ENCODE assay signal across 1 cellular context in the genomic region with DNA sequence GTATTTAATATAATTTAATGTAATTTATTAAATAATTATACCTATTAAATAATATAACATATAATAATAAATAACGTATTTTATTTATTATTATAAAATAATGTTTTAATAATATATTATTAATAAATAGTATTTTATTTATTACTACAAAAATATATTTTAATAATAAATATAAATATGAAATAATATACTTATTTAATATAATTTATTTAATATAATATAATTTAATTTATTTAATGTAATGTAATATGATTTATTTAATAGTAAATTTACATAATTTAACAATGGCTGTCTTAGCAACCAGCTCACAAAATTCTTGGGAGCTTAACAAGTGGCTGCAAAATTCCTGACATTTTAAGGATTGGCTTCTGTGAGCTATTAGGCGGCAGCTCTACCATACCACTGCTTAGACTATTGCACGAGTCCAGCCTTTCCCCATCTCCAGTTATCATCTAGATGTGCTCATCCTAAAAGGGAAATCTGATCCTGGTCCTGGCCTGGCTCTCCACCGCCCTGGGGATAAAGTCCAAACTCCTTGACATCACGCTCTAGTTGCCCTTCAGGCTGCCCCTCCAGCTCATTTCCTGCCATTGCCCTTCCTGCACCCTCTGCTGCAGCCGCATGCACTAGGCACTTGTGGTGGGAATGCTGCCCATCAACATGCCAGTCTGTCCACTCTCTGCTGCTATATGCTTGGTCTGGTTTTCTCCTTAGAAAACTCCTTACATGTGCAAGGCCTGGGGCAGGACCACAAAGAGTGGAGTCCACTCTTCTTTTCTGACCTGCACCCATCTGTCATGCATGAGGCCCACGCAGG.
TF ChIP-seq lines count a peak whose summit lies in the region.

No MANE protein-coding gene starts in this region.

TF ChIP-seq in HepG2, 621 proteins besides CTCF, POLR2A, EP300 and RAD21 (continued from another document and continues in another):
- TF ChIP-seq, protein P1, sequence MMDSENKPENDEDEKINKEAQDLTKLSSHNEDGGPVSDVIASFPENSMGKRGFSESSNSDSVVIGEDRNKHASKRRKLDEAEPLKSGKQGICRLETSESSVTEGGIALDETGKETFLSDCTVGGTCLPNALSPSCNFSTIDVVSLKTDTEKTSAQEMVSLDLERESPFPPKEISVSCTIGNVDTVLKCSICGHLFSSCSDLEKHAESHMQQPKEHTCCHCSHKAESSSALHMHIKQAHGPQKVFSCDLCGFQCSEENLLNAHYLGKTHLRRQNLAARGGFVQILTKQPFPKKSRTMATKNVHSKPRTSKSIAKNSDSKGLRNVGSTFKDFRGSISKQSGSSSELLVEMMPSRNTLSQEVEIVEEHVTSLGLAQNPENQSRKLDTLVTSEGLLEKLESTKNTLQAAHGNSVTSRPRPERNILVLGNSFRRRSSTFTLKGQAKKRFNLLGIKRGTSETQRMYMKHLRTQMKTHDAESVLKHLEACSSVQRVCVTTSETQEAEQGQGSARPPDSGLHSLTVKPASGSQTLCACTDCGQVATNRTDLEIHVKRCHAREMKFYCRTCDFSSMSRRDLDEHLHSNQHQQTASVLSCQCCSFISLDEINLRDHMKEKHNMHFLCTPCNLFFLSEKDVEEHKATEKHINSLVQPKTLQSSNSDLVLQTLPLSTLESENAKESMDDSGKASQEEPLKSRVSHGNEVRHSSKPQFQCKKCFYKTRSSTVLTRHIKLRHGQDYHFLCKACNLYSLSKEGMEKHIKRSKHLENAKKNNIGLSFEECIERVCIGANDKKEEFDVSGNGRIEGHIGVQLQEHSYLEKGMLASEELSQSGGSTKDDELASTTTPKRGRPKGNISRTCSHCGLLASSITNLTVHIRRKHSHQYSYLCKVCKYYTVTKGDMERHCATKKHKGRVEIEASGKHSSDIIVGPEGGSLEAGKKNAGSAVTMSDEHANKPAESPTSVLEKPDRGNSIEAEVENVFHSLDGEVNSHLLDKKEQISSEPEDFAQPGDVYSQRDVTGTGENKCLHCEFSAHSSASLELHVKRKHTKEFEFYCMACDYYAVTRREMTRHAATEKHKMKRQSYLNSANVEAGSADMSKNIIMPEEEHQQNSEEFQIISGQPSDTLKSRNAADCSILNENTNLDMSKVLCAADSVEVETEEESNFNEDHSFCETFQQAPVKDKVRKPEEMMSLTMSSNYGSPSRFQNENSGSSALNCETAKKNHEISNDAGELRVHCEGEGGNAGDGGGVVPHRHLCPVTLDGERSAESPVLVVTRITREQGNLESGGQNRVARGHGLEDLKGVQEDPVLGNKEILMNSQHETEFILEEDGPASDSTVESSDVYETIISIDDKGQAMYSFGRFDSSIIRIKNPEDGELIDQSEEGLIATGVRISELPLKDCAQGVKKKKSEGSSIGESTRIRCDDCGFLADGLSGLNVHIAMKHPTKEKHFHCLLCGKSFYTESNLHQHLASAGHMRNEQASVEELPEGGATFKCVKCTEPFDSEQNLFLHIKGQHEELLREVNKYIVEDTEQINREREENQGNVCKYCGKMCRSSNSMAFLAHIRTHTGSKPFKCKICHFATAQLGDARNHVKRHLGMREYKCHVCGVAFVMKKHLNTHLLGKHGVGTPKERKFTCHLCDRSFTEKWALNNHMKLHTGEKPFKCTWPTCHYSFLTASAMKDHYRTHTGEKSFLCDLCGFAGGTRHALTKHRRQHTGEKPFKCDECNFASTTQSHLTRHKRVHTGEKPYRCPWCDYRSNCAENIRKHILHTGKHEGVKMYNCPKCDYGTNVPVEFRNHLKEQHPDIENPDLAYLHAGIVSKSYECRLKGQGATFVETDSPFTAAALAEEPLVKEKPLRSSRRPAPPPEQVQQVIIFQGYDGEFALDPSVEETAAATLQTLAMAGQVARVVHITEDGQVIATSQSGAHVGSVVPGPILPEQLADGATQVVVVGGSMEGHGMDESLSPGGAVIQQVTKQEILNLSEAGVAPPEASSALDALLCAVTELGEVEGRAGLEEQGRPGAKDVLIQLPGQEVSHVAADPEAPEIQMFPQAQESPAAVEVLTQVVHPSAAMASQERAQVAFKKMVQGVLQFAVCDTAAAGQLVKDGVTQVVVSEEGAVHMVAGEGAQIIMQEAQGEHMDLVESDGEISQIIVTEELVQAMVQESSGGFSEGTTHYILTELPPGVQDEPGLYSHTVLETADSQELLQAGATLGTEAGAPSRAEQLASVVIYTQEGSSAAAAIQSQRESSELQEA (CRISPR knock-in tag; IDR thresholded peaks at IDR 0.05; ENCODE audit: not compliant biosample characterization), result peak; percentile 35
- peak; percentile 95 for TF ChIP-seq SIX4 (CRISPR knock-in tag; IDR thresholded peaks at IDR 0.05)
- 0 out of 2 replicates have a peak, but pooled peaks have one; percentile 35 for TF ChIP-seq KDM1A (CRISPR knock-in tag; IDR thresholded peaks at IDR 0.05)
- TF ChIP-seq, protein P2, sequence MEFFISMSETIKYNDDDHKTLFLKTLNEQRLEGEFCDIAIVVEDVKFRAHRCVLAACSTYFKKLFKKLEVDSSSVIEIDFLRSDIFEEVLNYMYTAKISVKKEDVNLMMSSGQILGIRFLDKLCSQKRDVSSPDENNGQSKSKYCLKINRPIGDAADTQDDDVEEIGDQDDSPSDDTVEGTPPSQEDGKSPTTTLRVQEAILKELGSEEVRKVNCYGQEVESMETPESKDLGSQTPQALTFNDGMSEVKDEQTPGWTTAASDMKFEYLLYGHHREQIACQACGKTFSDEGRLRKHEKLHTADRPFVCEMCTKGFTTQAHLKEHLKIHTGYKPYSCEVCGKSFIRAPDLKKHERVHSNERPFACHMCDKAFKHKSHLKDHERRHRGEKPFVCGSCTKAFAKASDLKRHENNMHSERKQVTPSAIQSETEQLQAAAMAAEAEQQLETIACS (CRISPR knock-in tag; IDR thresholded peaks at IDR 0.05), result no peak
- no peak; the same call in 1 of the 2 replicates for TF ChIP-seq ZNF598 (CRISPR knock-in tag; IDR thresholded peaks at IDR 0.05; ENCODE audit: borderline replicate concordance)
- TF ChIP-seq AKAP8 (CRISPR knock-in tag; IDR thresholded peaks at IDR 0.05), result no peak
- TF ChIP-seq ZNF563 (CRISPR knock-in tag; IDR thresholded peaks at IDR 0.05), result no peak
- TF ChIP-seq JUN (CRISPR knock-in tag; IDR thresholded peaks at IDR 0.05), result no peak
- peak; percentile 57; the same call in 1 of the 2 replicates for TF ChIP-seq ZFP36L1 (CRISPR knock-in tag; IDR thresholded peaks at IDR 0.05)
- no peak for TF ChIP-seq ZFP62 (CRISPR knock-in tag; IDR thresholded peaks at IDR 0.05)
- no peak for TF ChIP-seq ZNF766 (CRISPR knock-in tag; IDR thresholded peaks at IDR 0.05; ENCODE audit: borderline replicate concordance)
- no peak for TF ChIP-seq HOXD1 (CRISPR knock-in tag; IDR thresholded peaks at IDR 0.05)
- TF ChIP-seq, protein P3, sequence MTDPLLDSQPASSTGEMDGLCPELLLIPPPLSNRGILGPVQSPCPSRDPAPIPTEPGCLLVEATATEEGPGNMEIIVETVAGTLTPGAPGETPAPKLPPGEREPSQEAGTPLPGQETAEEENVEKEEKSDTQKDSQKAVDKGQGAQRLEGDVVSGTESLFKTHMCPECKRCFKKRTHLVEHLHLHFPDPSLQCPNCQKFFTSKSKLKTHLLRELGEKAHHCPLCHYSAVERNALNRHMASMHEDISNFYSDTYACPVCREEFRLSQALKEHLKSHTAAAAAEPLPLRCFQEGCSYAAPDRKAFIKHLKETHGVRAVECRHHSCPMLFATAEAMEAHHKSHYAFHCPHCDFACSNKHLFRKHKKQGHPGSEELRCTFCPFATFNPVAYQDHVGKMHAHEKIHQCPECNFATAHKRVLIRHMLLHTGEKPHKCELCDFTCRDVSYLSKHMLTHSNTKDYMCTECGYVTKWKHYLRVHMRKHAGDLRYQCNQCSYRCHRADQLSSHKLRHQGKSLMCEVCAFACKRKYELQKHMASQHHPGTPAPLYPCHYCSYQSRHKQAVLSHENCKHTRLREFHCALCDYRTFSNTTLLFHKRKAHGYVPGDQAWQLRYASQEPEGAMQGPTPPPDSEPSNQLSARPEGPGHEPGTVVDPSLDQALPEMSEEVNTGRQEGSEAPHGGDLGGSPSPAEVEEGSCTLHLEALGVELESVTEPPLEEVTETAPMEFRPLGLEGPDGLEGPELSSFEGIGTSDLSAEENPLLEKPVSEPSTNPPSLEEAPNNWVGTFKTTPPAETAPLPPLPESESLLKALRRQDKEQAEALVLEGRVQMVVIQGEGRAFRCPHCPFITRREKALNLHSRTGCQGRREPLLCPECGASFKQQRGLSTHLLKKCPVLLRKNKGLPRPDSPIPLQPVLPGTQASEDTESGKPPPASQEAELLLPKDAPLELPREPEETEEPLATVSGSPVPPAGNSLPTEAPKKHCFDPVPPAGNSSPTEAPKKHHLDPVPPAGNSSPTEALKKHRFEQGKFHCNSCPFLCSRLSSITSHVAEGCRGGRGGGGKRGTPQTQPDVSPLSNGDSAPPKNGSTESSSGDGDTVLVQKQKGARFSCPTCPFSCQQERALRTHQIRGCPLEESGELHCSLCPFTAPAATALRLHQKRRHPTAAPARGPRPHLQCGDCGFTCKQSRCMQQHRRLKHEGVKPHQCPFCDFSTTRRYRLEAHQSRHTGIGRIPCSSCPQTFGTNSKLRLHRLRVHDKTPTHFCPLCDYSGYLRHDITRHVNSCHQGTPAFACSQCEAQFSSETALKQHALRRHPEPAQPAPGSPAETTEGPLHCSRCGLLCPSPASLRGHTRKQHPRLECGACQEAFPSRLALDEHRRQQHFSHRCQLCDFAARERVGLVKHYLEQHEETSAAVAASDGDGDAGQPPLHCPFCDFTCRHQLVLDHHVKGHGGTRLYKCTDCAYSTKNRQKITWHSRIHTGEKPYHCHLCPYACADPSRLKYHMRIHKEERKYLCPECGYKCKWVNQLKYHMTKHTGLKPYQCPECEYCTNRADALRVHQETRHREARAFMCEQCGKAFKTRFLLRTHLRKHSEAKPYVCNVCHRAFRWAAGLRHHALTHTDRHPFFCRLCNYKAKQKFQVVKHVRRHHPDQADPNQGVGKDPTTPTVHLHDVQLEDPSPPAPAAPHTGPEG (CRISPR knock-in tag; IDR thresholded peaks at IDR 0.05), result no peak
- TF ChIP-seq JARID2 (CRISPR knock-in tag; IDR thresholded peaks at IDR 0.05; ENCODE audit: insufficient replicate concordance), result no peak
- TF ChIP-seq ZNF354B (CRISPR knock-in tag; IDR thresholded peaks at IDR 0.05), result no peak
- no peak for TF ChIP-seq ZNF782 (CRISPR knock-in tag; IDR thresholded peaks at IDR 0.05; ENCODE audit: borderline replicate concordance)
- TF ChIP-seq, protein P4, sequence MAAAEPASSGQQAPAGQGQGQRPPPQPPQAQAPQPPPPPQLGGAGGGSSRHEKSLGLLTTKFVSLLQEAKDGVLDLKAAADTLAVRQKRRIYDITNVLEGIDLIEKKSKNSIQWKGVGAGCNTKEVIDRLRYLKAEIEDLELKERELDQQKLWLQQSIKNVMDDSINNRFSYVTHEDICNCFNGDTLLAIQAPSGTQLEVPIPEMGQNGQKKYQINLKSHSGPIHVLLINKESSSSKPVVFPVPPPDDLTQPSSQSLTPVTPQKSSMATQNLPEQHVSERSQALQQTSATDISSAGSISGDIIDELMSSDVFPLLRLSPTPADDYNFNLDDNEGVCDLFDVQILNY (CRISPR knock-in tag; conservative IDR thresholded peaks at IDR 0.05), result no peak
- no peak for TF ChIP-seq ZNF441 (CRISPR knock-in tag; IDR thresholded peaks at IDR 0.05; ENCODE audit: borderline replicate concordance)
- TF ChIP-seq, protein P5, sequence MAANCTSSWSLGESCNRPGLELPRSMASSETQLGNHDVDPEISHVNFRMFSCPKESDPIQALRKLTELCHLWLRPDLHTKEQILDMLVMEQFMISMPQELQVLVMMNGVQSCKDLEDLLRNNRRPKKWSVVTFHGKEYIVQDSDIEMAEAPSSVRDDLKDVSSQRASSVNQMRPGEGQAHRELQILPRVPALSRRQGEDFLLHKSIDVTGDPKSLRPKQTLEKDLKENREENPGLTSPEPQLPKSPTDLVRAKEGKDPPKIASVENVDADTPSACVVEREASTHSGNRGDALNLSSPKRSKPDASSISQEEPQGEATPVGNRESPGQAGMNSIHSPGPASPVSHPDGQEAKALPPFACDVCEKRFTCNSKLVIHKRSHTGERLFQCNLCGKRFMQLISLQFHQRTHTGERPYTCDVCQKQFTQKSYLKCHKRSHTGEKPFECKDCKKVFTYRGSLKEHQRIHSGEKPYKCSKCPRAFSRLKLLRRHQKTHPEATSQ (CRISPR knock-in tag; IDR thresholded peaks at IDR 0.05; ENCODE audit: borderline replicate concordance), result no peak
- TF ChIP-seq, protein P6, sequence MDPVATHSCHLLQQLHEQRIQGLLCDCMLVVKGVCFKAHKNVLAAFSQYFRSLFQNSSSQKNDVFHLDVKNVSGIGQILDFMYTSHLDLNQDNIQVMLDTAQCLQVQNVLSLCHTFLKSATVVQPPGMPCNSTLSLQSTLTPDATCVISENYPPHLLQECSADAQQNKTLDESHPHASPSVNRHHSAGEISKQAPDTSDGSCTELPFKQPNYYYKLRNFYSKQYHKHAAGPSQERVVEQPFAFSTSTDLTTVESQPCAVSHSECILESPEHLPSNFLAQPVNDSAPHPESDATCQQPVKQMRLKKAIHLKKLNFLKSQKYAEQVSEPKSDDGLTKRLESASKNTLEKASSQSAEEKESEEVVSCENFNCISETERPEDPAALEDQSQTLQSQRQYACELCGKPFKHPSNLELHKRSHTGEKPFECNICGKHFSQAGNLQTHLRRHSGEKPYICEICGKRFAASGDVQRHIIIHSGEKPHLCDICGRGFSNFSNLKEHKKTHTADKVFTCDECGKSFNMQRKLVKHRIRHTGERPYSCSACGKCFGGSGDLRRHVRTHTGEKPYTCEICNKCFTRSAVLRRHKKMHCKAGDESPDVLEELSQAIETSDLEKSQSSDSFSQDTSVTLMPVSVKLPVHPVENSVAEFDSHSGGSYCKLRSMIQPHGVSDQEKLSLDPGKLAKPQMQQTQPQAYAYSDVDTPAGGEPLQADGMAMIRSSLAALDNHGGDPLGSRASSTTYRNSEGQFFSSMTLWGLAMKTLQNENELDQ (CRISPR knock-in tag; IDR thresholded peaks at IDR 0.05; ENCODE audit: borderline replicate concordance), result no peak
- no peak for TF ChIP-seq ZSCAN30 (CRISPR knock-in tag; IDR thresholded peaks at IDR 0.05)
- TF ChIP-seq RARG (CRISPR knock-in tag; IDR thresholded peaks at IDR 0.05; ENCODE audit: low read depth), result no peak
- TF ChIP-seq, protein P7, sequence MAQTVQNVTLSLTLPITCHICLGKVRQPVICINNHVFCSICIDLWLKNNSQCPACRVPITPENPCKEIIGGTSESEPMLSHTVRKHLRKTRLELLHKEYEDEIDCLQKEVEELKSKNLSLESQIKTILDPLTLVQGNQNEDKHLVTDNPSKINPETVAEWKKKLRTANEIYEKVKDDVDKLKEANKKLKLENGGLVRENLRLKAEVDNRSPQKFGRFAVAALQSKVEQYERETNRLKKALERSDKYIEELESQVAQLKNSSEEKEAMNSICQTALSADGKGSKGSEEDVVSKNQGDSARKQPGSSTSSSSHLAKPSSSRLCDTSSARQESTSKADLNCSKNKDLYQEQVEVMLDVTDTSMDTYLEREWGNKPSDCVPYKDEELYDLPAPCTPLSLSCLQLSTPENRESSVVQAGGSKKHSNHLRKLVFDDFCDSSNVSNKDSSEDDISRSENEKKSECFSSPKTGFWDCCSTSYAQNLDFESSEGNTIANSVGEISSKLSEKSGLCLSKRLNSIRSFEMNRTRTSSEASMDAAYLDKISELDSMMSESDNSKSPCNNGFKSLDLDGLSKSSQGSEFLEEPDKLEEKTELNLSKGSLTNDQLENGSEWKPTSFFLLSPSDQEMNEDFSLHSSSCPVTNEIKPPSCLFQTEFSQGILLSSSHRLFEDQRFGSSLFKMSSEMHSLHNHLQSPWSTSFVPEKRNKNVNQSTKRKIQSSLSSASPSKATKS (CRISPR knock-in tag; IDR thresholded peaks at IDR 0.05), result no peak
- TF ChIP-seq U2AF2 (IDR thresholded peaks at IDR 0.05; ENCODE audit: low read depth, low read length), result no peak
- TF ChIP-seq ZNF570 (CRISPR knock-in tag; IDR thresholded peaks at IDR 0.05; ENCODE audit: borderline replicate concordance), result no peak
- no peak for TF ChIP-seq ZNF616 (CRISPR knock-in tag; IDR thresholded peaks at IDR 0.05; ENCODE audit: low read depth)
- no peak for TF ChIP-seq ZNF326 (CRISPR knock-in tag; IDR thresholded peaks at IDR 0.05; ENCODE audit: borderline replicate concordance)
- TF ChIP-seq NFYC (CRISPR knock-in tag; IDR thresholded peaks at IDR 0.05), result no peak
- no peak for TF ChIP-seq NFIB (CRISPR knock-in tag; IDR thresholded peaks at IDR 0.05; ENCODE audit: borderline replicate concordance)
- no peak for TF ChIP-seq GATA4 (IDR thresholded peaks at IDR 0.05; ENCODE audit: borderline replicate concordance, low read depth)
- peak; percentile 20; the same call in 1 of the 2 replicates for TF ChIP-seq JUND (CRISPR knock-in tag; IDR thresholded peaks at IDR 0.05)
